Comparison of ENCODE assay signal across 18 cellular contexts in the genomic region with DNA sequence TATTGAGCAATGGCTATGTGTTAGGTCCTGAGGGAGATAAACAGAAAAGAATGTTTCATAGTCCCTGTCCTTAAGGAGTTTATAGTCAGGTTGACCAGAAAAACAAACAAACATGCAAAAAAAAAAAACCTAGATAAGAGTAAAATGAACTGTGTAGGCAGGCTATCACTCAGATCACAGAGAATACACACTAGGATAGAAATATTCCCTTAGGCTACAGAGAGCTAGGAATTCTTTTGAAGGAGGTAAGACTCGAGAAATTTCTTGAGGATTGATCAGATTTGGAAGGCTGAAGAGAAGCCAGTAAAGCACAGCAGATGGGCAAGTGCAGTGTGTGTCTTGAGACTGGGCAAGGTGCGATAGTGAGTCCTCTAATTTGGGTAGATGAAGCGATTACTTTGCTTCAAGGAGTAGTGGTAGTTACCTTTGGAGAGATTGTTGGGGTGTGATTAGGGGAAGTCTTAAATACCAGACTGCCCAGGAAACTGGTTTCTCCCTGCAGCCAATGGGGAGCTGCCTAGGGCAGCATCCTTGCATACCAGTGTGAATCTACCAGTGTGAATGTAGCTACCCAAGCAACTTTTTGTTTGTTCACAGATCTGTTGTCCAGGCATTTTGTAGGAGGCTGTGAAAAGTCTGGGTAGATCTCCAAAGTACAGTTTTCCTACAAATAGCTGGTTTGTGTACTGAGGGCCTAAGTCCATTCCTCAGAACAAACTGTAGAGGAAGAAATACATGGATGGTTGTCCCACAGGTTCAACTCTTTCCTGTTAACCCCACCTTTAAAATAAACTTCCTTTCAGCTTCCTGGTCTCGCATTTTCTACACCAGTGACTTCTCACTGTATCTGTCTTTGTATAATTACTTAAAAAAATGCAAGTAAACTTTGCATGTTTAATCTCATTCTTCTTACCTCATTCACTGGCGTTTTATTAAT.
"Had no signal": no experiment of that assay in that cellular context is flagged by ENCODE, and none has a peak within 500 bp of the region (broad histone marks: within the 10 kb centered on the region; RNA-seq: fewer than 3 reads in every experiment).

No MANE protein-coding gene starts in this region.

- H3K4me3 Mint-ChIP-seq: activated naive CD8-positive, alpha-beta T cell; activated T-cell treated with anti-CD3 and anti-CD28 coated beads, Interleukin-2, amount 50 U/mL, for 24 hours; activated T-helper 17 cell treated with anti-CD3 and anti-CD28 coated beads, Interleukin-2, amount 50 U/mL, for 72 hours; nephron progenitor cell; stimulated activated naive CD8-positive, alpha-beta T cell treated with anti-CD3 and anti-CD28 coated beads, Interleukin-15, amount 100 ng/mL, for 72 hours had no signal

- H3K27ac ChIP-seq: adrenal gland, ascending aorta, coronary artery, heart right ventricle, left lung, pancreas, psoas muscle, upper lobe of left lung had no signal

- H3K36me3 ChIP-seq: adrenal gland, ascending aorta, heart right ventricle, left lung, pancreas, upper lobe of left lung had no signal

- H3K27me3 ChIP-seq: adrenal gland, ascending aorta, left lung, pancreas, upper lobe of left lung had no signal

- ATAC-seq: activated T-helper 17 cell treated with anti-CD3 and anti-CD28 coated beads, Interleukin-2, amount 50 U/mL, for 72 hours; heart right ventricle; left lung; pancreas; psoas muscle; right cardiac atrium; stimulated activated naive CD8-positive, alpha-beta T cell treated with anti-CD3 and anti-CD28 coated beads, Interleukin-15, amount 100 ng/mL, for 72 hours had no signal

- H3K4me1 Mint-ChIP-seq: activated T-helper 17 cell treated with anti-CD3 and anti-CD28 coated beads, Interleukin-2, amount 50 U/mL, for 72 hours; nephron progenitor cell; stimulated activated naive CD8-positive, alpha-beta T cell treated with anti-CD3 and anti-CD28 coated beads, Interleukin-15, amount 100 ng/mL, for 72 hours had no signal

- H3K36me3 Mint-ChIP-seq: activated naive CD8-positive, alpha-beta T cell had no signal

- H3K27ac Mint-ChIP-seq: activated naive CD8-positive, alpha-beta T cell; activated T-cell treated with anti-CD3 and anti-CD28 coated beads, Interleukin-2, amount 50 U/mL, for 24 hours; activated T-helper 17 cell treated with anti-CD3 and anti-CD28 coated beads, Interleukin-2, amount 50 U/mL, for 72 hours; nephron progenitor cell; stimulated activated naive CD8-positive, alpha-beta T cell treated with anti-CD3 and anti-CD28 coated beads, Interleukin-15, amount 100 ng/mL, for 72 hours had no signal

- FAIRE-seq: pancreas had no signal

- H3K9me3 ChIP-seq: adrenal gland, ascending aorta, heart right ventricle, pancreas, psoas muscle, upper lobe of left lung had no signal

- H3K9me3 Mint-ChIP-seq: activated T-cell treated with anti-CD3 and anti-CD28 coated beads, Interleukin-2, amount 50 U/mL, for 24 hours; activated T-helper 17 cell treated with anti-CD3 and anti-CD28 coated beads, Interleukin-2, amount 50 U/mL, for 72 hours had no signal

- H3K4me3 ChIP-seq: adrenal gland, ascending aorta, coronary artery, heart right ventricle, left lung, lung, pancreas, psoas muscle, upper lobe of left lung had no signal

- DNase-seq: activated T-cell treated with anti-CD3 and anti-CD28 coated beads, Interleukin-2, amount 50 U/mL, for 24 hours; adrenal gland; heart right ventricle; left lung; midbrain; nephron progenitor cell; pancreas; psoas muscle; right cardiac atrium; stimulated activated CD4-positive, alpha-beta T cell treated with anti-CD3 and anti-CD28 coated beads, Interleukin-1b, Interleukin-23, amount 100 ng/mL, for 48 hours; stimulated activated naive CD8-positive, alpha-beta T cell treated with anti-CD3 and anti-CD28 coated beads, Interleukin-15, amount 100 ng/mL, for 72 hours; T-helper 1 cell; upper lobe of left lung had no signal

- H3K27me3 Mint-ChIP-seq: stimulated activated naive CD8-positive, alpha-beta T cell treated with anti-CD3 and anti-CD28 coated beads, Interleukin-15, amount 100 ng/mL, for 72 hours had no signal

- H3K4me1 ChIP-seq: adrenal gland, ascending aorta, heart right ventricle, left lung, psoas muscle, upper lobe of left lung had no signal
